Comparison of ENCODE assay signal across 8 cellular contexts in genomic region chr9:94259077-94259847, GRCh38. TPM values are rescaled to one million over a fixed set of nuclear protein-coding genes. Genes with fewer than 3 reads are reported as not detected.
A peak's percentile ranks its signal among the peaks of the same experiment; 100 is the strongest.
DNase-seq lines count a peak whose midpoint lies in the region; ATAC-seq and TF ChIP-seq lines count a peak whose summit lies in the region.

TSS of gene ZNF169 (plus strand) at chr9:94259298. CDS start at chr9:94278813, 19,515 bp downstream.

- POLR2A ChIA-PET in WTC11 (lab: Charles Lee) = no interaction called here

- H3K4me1 Mint-ChIP-seq in WTC11 = peaks cover 11% of the 10 kb centered on the region

- no peaks in the 10 kb centered on the region for H3K27me3 Mint-ChIP-seq in WTC11 (ENCODE audit: low read depth)

- CTCF ChIA-PET in WTC11 (lab: Charles Lee) = interaction anchor here (0.5 kb wide), 1 partner anchor 1073 kb away, joined by 4 read pairs; no protein-coding TSS in a partner anchor

- H3K27ac Mint-ChIP-seq in WTC11 = peak within 1 kb of the TSS; percentile 98

- ATAC-seq in GM18867 (IDR thresholded peaks at IDR 0.05; ENCODE audit: unreplicated experiment) (peak; percentile 100), HG03097 (IDR thresholded peaks at IDR 0.05; ENCODE audit: low FRiP score, unreplicated experiment) (peak; percentile 99), WTC11 (peak; percentile 100)

- no peaks in the 10 kb centered on the region for H3K9me3 Mint-ChIP-seq in WTC11

- H3K4me3 Mint-ChIP-seq in WTC11 = peak within 1 kb of the TSS; percentile 100

- H3K36me3 Mint-ChIP-seq in WTC11 = peaks cover 10% of the 10 kb centered on the region

- in situ Hi-C loops in ACHN (cut with HindIII; ENCODE audit: low pct_ligation_motif_present, low pct_unique_long_range_greater_than_20kb, low sequenced_read_pairs) = no loop called here

- no peak for TF ChIP-seq CTCF in WTC11 (IDR thresholded peaks at IDR 0.05)

- H3K27ac ChIP-seq in caudate nucleus (ENCODE audit: low read depth, low read length) = no peak within 1 kb of the TSS

- peak; percentile 84 for DNase-seq in ACHN
- DNase-seq in NCI-H2196 treated with DMSO at 0.1 percent for 48 hours (lab: John Stamatoyannopoulos, UW; ENCODE audit: unreplicated experiment) = peak; percentile 46
- DNase-seq in WTC11 (ENCODE audit: low spot score) = peak; percentile 90
- DNase-seq in caudate nucleus (lab: John Stamatoyannopoulos, UW) = peak in 60 of 61 donors; percentile 51 to 92 (median 82)
- DNase-seq in iris pigment epithelial cell (ENCODE audit: low read depth) = peak; percentile 89
- peak; percentile 84 to 88 for DNase-seq in stimulated activated CD4-positive, alpha-beta T cell treated with anti-CD3 and anti-CD28 coated beads, Interleukin-12 subunit alpha, Interleukin-12 subunit beta, amount 100 ng/mL, for 24 hours (ENCODE audit: low read depth in 2 of 2)

TF ChIP-seq in WTC11, 78 proteins besides CTCF, POLR2A, EP300 and RAD21 (continues in another document):
- TF ChIP-seq RORB (CRISPR knock-in tag; IDR thresholded peaks at IDR 0.05) (no peak), ETV6 (CRISPR knock-in tag; IDR thresholded peaks at IDR 0.05) (0 out of 2 replicates have a peak, but pooled peaks have one; percentile 60), MLX (CRISPR knock-in tag; IDR thresholded peaks at IDR 0.05) (no peak), KAT7 (CRISPR knock-in tag; IDR thresholded peaks at IDR 0.05; ENCODE audit: borderline replicate concordance) (0 out of 2 replicates have a peak, but pooled peaks have one; percentile 72), ATF6 (CRISPR knock-in tag; IDR thresholded peaks at IDR 0.05) (no peak), PRRX2 (CRISPR knock-in tag; IDR thresholded peaks at IDR 0.05) (no peak), NFYB (CRISPR knock-in tag; conservative IDR thresholded peaks at IDR 0.05; ENCODE audit: low read depth) (no peak), E2F5 (CRISPR knock-in tag; IDR thresholded peaks at IDR 0.05) (peak; percentile 61), TEAD1 (CRISPR knock-in tag; IDR thresholded peaks at IDR 0.05) (peak; percentile 98), JUN (CRISPR knock-in tag; IDR thresholded peaks at IDR 0.05) (no peak), RELA (CRISPR knock-in tag; IDR thresholded peaks at IDR 0.05; ENCODE audit: borderline replicate concordance) (no peak), ESRRA (CRISPR knock-in tag; IDR thresholded peaks at IDR 0.05; ENCODE audit: borderline replicate concordance) (0 out of 2 replicates have a peak, but pooled peaks have one; percentile 58), CREB1 (CRISPR knock-in tag; IDR thresholded peaks at IDR 0.05) (no peak), TEAD4 (CRISPR knock-in tag; IDR thresholded peaks at IDR 0.05) (peak; percentile 74; the same call in 1 of the 2 replicates), GRHL2 (CRISPR knock-in tag; IDR thresholded peaks at IDR 0.05; ENCODE audit: insufficient replicate concordance, severe bottlenecking) (no peak), JAZF1 (CRISPR knock-in tag; IDR thresholded peaks at IDR 0.05) (no peak), EMX1 (CRISPR knock-in tag; IDR thresholded peaks at IDR 0.05) (no peak), HMGXB4 (CRISPR knock-in tag; IDR thresholded peaks at IDR 0.05) (no peak), ZNF121 (CRISPR knock-in tag; IDR thresholded peaks at IDR 0.05) (no peak), FOXP1 (CRISPR knock-in tag; IDR thresholded peaks at IDR 0.05; ENCODE audit: borderline replicate concordance) (peak; percentile 63; the same call in 1 of the 2 replicates), USF2 (CRISPR knock-in tag; IDR thresholded peaks at IDR 0.05) (no peak), AR (CRISPR knock-in tag; IDR thresholded peaks at IDR 0.05) (no peak), OVOL2 (CRISPR knock-in tag; IDR thresholded peaks at IDR 0.05; ENCODE audit: borderline replicate concordance) (no peak), NFATC4 (CRISPR knock-in tag; IDR thresholded peaks at IDR 0.05) (no peak), NR1H2 (CRISPR knock-in tag; IDR thresholded peaks at IDR 0.05) (no peak), ZNF671 (CRISPR knock-in tag; IDR thresholded peaks at IDR 0.05) (no peak), GABPB1 (CRISPR knock-in tag; IDR thresholded peaks at IDR 0.05) (peak; percentile 44; the same call in 1 of the 2 replicates), SP1 (CRISPR knock-in tag; conservative IDR thresholded peaks at IDR 0.05) (peak; percentile 75), ZMAT4 (CRISPR knock-in tag; IDR thresholded peaks at IDR 0.05) (no peak)

RNA-seq across cellular contexts. Expression of gene ZNF169, which starts in this region (rescaled TPM):
- total RNA-seq in WTC11 (2021) = 5.0 to 5.5 TPM (median 5.3 TPM) in 3 replicates
